ENCODE assay signal across 8 cellular contexts in the genomic region with DNA sequence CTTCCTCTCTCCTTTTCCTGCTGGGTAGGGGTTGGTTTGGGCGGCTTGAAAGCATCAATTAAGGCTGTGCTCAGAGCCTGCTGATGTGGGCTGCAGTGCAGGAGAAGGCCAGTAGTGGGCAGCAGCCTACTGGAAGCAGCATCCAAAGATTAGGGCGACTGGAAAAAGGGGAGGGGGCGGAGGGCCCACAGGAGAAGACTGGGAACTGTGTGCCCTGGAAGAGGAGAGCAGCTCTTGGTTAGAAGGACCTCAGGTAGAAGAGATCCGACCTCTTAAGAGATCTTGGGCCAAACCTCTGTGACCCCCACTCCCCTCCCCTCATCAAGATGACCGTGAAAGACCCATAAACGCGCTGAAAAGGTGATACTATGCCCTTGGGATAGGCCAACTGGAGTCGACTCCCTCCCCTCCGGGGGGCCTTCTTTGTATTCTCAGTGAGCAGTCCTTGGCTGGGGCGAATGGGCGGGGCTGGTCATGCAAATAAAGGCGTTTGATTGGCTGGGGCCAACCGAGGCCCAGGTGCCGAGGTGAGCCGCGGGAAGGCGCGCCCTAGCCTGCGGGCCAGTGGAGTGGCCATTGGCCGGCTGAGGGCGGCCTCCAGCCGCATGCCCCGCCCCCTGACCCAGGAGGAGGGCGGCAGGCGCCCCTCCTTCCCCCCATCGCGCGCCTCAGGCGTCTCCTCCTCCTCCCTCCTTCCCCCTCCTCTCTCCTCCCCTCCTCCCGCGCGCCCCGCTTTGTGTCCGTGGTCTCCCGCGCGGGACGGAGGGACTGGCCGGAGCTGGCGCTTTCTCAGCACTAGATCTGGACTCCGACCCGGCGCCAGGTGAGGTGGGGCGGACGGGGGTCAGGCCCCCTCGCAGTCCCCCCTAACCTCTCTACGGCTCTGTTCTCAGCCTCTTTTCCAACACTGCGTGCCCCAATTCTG. TPM values are rescaled to one million over a fixed set of nuclear protein-coding genes. Genes with fewer than 3 reads are reported as not detected.
DNase-seq lines count a peak whose midpoint lies in the region; ATAC-seq and TF ChIP-seq lines count a peak whose summit lies in the region.

No MANE protein-coding gene starts in this region.

- peak in 1 of 2 donors; percentile 32 for TF ChIP-seq POLR2A in Peyer's patch (IDR thresholded peaks at IDR 0.05)

- peak; percentile 27 to 84 (median 76) for TF ChIP-seq CTCF in Peyer's patch (IDR thresholded peaks at IDR 0.05)
- TF ChIP-seq CTCF in progenitor cell of endocrine pancreas (IDR thresholded peaks at IDR 0.05; ENCODE audit: unreplicated experiment): peak; percentile 74

- peak; percentile 85 for TF ChIP-seq RAD21 in Ishikawa (IDR thresholded peaks at IDR 0.05; ENCODE audit: low read depth)

- no peaks in the 10 kb centered on the region for H3K27me3 Mint-ChIP-seq in progenitor cell of endocrine pancreas

- TF ChIP-seq EP300 in Ishikawa (IDR thresholded peaks at IDR 0.05; ENCODE audit: borderline replicate concordance): no peak

- H3K4me1 ChIP-seq in Peyer's patch: peaks cover 0 to 20% (median 0%) of the 10 kb centered on the region in 4 donors

- no peaks in the 10 kb centered on the region for H3K27me3 ChIP-seq in Peyer's patch

- peaks cover 23% of the 10 kb centered on the region for H3K4me1 Mint-ChIP-seq in progenitor cell of endocrine pancreas (ENCODE audit: low read depth)

- peak overlapping the region; percentile 90 for H3K4me3 Mint-ChIP-seq in progenitor cell of endocrine pancreas (ENCODE audit: low read depth)

- peak; percentile 88 for DNase-seq in COR-L47 (lab: John Stamatoyannopoulos, UW)
- DNase-seq in Peyer's patch: peak; percentile 75 to 92 (median 89)
- DNase-seq in activated gamma-delta T cell treated with anti-CD3 and anti-CD28 coated beads, Interleukin-2, amount 50 U/mL, for 16 hours (ENCODE audit: low read depth): peak; percentile 30
- DNase-seq in germinal center (ENCODE audit: low spot score): peak; percentile 79
- DNase-seq in progenitor cell of endocrine pancreas (ENCODE audit: low spot score, unreplicated experiment): peak; percentile 88
- DNase-seq in GM19238 (ENCODE audit: insufficient read length, low spot score): no peak

- peak; percentile 42 for ATAC-seq in GM21367 (IDR thresholded peaks at IDR 0.05; ENCODE audit: unreplicated experiment)

- peak overlapping the region; percentile 98 for H3K27ac Mint-ChIP-seq in progenitor cell of endocrine pancreas

- peak overlapping the region; percentile 72 to 95 (median 90) for H3K27ac ChIP-seq in Peyer's patch

- H3K36me3 Mint-ChIP-seq in progenitor cell of endocrine pancreas (ENCODE audit: insufficient read depth): peaks cover 8% of the 10 kb centered on the region

- peak overlapping the region; percentile 52 to 79 (median 62) for H3K4me3 ChIP-seq in Peyer's patch

- H3K9me3 ChIP-seq in Peyer's patch: no peaks in the 10 kb centered on the region

- peaks cover 8% of the 10 kb centered on the region for H3K9me3 Mint-ChIP-seq in progenitor cell of endocrine pancreas (ENCODE audit: low read depth)

- no peaks in the 10 kb centered on the region for H3K36me3 ChIP-seq in Peyer's patch

TF ChIP-seq in Ishikawa, 13 proteins besides CTCF, POLR2A, EP300 and RAD21:
- TF ChIP-seq TCF12 (IDR thresholded peaks at IDR 0.05; ENCODE audit: low read depth) (0 out of 2 replicates have a peak, but pooled peaks have one; percentile 22), ZBTB7A (IDR thresholded peaks at IDR 0.05; ENCODE audit: low read depth) (peak; percentile 80)
- TF ChIP-seq, protein P1, sequence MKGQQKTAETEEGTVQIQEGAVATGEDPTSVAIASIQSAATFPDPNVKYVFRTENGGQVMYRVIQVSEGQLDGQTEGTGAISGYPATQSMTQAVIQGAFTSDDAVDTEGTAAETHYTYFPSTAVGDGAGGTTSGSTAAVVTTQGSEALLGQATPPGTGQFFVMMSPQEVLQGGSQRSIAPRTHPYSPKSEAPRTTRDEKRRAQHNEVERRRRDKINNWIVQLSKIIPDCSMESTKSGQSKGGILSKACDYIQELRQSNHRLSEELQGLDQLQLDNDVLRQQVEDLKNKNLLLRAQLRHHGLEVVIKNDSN (IDR thresholded peaks at IDR 0.05): no peak
TF ChIP-seq in Ishikawa: peak in this region for 2.

RNA-seq across cellular contexts. Expression of a gene that starts 10.1 kb away (rescaled TPM):
- total RNA-seq in Peyer's patch (10 to 100 TPM; 33.8 to 58.9 (median 52.8) TPM), progenitor cell of endocrine pancreas (103 and 107 TPM in 2 replicates)

RNA-seq across cellular contexts. Expression of a gene that starts 31.6 kb away (rescaled TPM):
- total RNA-seq in Peyer's patch: 10 to 100 TPM in 3 of 4 donors, not detected in 1; 37.0 to 84.4 (median 78.8) TPM
- 2.3 and 2.8 TPM in 2 replicates for total RNA-seq in progenitor cell of endocrine pancreas
